20 cellular contexts compared by ENCODE assay signal in genomic region chr2:174621323-174621722, GRCh38. TPM values are rescaled to one million over a fixed set of nuclear protein-coding genes. Genes with fewer than 3 reads are reported as not detected.
DNase-seq lines count a peak whose midpoint lies in the region; ATAC-seq, FAIRE-seq and TF ChIP-seq lines count a peak whose summit lies in the region.
"Had no signal": no experiment of that assay in that cellular context is flagged by ENCODE, and none has a peak within 500 bp of the region (broad histone marks: within the 10 kb centered on the region; RNA-seq: fewer than 3 reads in every experiment).

No MANE protein-coding gene starts in this region.

- H3K27ac ChIP-seq in K562 (ENCODE audit: extremely low read depth, low read depth, low read length) (no peak overlapping the region), tibial nerve (no peak overlapping the region)

- TF ChIP-seq RAD21 in K562 (CRISPR knock-in tag; conservative IDR thresholded peaks at IDR 0.05 in 1 of 2, IDR thresholded peaks at IDR 0.05 in 1 of 2), result no peak

- H3K27me3 Mint-ChIP-seq in activated naive CD4-positive, alpha-beta T cell treated with anti-CD3 and anti-CD28 coated beads, Interleukin-2, amount 50 U/mL, for 24 hours, result no peaks in the 10 kb centered on the region
- no peaks in the 10 kb centered on the region for H3K27me3 Mint-ChIP-seq in activated naive CD4-positive, alpha-beta T cell treated with anti-CD3 and anti-CD28 coated beads, Interleukin-2, amount 10 ng/mL, durations not matched to agents 7 days and 5 days
- no peaks in the 10 kb centered on the region for H3K27me3 Mint-ChIP-seq in T-helper 17 cell
- no peaks in the 10 kb centered on the region for H3K27me3 Mint-ChIP-seq in stimulated activated naive B cell treated with anti-CD40 and anti-IgM and Interleukin-4, amounts not matched to agents 10 μg/mL and 1 μg/mL and 100 μg/mL, for 72 hours

- H3K36me3 ChIP-seq in K562 (ENCODE audit: control insufficient read depth, insufficient read depth, low read length) (no peaks in the 10 kb centered on the region), tibial nerve (no peaks in the 10 kb centered on the region)

- no peaks in the 10 kb centered on the region for H4K20me1 ChIP-seq in K562 (replicated peaks; ENCODE audit: control insufficient read depth, insufficient read depth, low read length)

- no peak overlapping the region for H3K4me2 ChIP-seq in K562 (ENCODE audit: insufficient read depth, low read length)
- H3K4me2 ChIP-seq: GM23338 had no signal

- BruUV-seq in K562 (replicated peaks; lab: Mats Ljungman, UMichigan), result no TSS peak

- peaks cover 2% of the 10 kb centered on the region for H3K9me1 ChIP-seq in K562 (ENCODE audit: control insufficient read depth, insufficient read depth, low read length)

- FAIRE-seq in K562 (lab: Jason Lieb, UNC), result no peak
- FAIRE-seq: D721Med, G401.6, HTR-8/SVneo had no signal

- CTCF ChIA-PET in activated naive CD4-positive, alpha-beta T cell treated with anti-CD3 and anti-CD28 coated beads, Interleukin-2, amount 10 ng/mL, durations not matched to agents 7 days and 5 days (lab: Charles Lee), result interaction anchor here (0.7 to 2.0 kb wide), 3 partner anchors 9 to 488 kb away, joined by 3 to 6 read pairs (median 4); no protein-coding TSS in a partner anchor
- CTCF ChIA-PET in K562 (lab: Yijun Ruan, JAX; ENCODE audit: low intra/inter-chr PET ratio), result no interaction called here

- H3K4me1 ChIP-seq in K562 (replicated peaks in 1 of 2; ENCODE audit: control insufficient read depth in 2 of 2, insufficient read depth in 2 of 2, low read length in 2 of 2), result no peaks in the 10 kb centered on the region; a peak in 1 of 5 replicates
- H3K4me1 ChIP-seq in tibial nerve, result peaks cover 0 to 41% (median 26%) of the 10 kb centered on the region in 4 donors

- ATAC-seq in T-helper 17 cell (no peak), K562 (no peak)
- peak; percentile 67 to 74 for ATAC-seq in stimulated activated naive B cell treated with anti-CD40 and anti-IgM and Interleukin-4, amounts not matched to agents 10 μg/mL and 1 μg/mL and 100 μg/mL, for 72 hours (replicated peaks)
- ATAC-seq: GM23338, Right ventricle myocardium inferior had no signal

- intact Hi-C loops in K562 (cut with micrococcal nuclease), result no loop called here

- no peak for TF ChIP-seq POLR2A in K562 (conservative IDR thresholded peaks at IDR 0.05)
- no peak for TF ChIP-seq POLR2A in tibial nerve (IDR thresholded peaks at IDR 0.05)

- H3K4me3 ChIP-seq in K562 (no peak overlapping the region), tibial nerve (no peak overlapping the region)
- H3K4me3 ChIP-seq: GM23338 had no signal

- no peaks in the 10 kb centered on the region for H3K9me3 Mint-ChIP-seq in activated naive CD4-positive, alpha-beta T cell treated with anti-CD3 and anti-CD28 coated beads, Interleukin-2, amount 50 U/mL, for 24 hours
- no peaks in the 10 kb centered on the region for H3K9me3 Mint-ChIP-seq in activated naive CD4-positive, alpha-beta T cell treated with anti-CD3 and anti-CD28 coated beads, Interleukin-2, amount 10 ng/mL, durations not matched to agents 7 days and 5 days
- no peaks in the 10 kb centered on the region for H3K9me3 Mint-ChIP-seq in stimulated activated naive B cell treated with anti-CD40 and anti-IgM and Interleukin-4, amounts not matched to agents 10 μg/mL and 1 μg/mL and 100 μg/mL, for 72 hours
- H3K9me3 Mint-ChIP-seq: GM23338 had no signal

- peaks cover 21% of the 10 kb centered on the region for H3K36me3 Mint-ChIP-seq in activated naive CD4-positive, alpha-beta T cell treated with anti-CD3 and anti-CD28 coated beads, Interleukin-2, amount 50 U/mL, for 24 hours
- H3K36me3 Mint-ChIP-seq in activated naive CD4-positive, alpha-beta T cell treated with anti-CD3 and anti-CD28 coated beads, Interleukin-2, amount 10 ng/mL, durations not matched to agents 7 days and 5 days, result peaks cover 63% of the 10 kb centered on the region
- H3K36me3 Mint-ChIP-seq in T-helper 17 cell (ENCODE audit: low read depth), result peaks cover 6% of the 10 kb centered on the region
- peaks cover 42 to 54% of the 10 kb centered on the region in 2 donors for H3K36me3 Mint-ChIP-seq in stimulated activated naive B cell treated with anti-CD40 and anti-IgM and Interleukin-4, amounts not matched to agents 10 μg/mL and 1 μg/mL and 100 μg/mL, for 72 hours

- H3K9ac ChIP-seq in K562 (ENCODE audit: insufficient read depth in 1 of 2, low read depth in 2 of 2, low read length in 2 of 2), result no peak overlapping the region

- H3K27me3 ChIP-seq in K562 (ENCODE audit: control insufficient read depth in 2 of 2, insufficient read depth in 2 of 2, low read length in 2 of 2), result no peaks in the 10 kb centered on the region; a peak in 2 of 5 replicates
- H3K27me3 ChIP-seq in tibial nerve, result no peaks in the 10 kb centered on the region

- 19% methylated on average over 3 of the region's 3 CpGs for WGBS in K562 (ENCODE audit: insufficient coverage, low coverage, missing lambda C conversion rate)
- WGBS in tibial nerve, 2 donors, result 90 to 91% methylated on average over 3 of the region's 3 CpGs

- peak overlapping the region; percentile 89 for H3K27ac Mint-ChIP-seq in activated naive CD4-positive, alpha-beta T cell treated with anti-CD3 and anti-CD28 coated beads, Interleukin-2, amount 50 U/mL, for 24 hours
- no peak overlapping the region for H3K27ac Mint-ChIP-seq in activated naive CD4-positive, alpha-beta T cell treated with anti-CD3 and anti-CD28 coated beads, Interleukin-2, amount 10 ng/mL, durations not matched to agents 7 days and 5 days
- H3K27ac Mint-ChIP-seq in T-helper 17 cell, result peak overlapping the region; percentile 85
- H3K27ac Mint-ChIP-seq in stimulated activated naive B cell treated with anti-CD40 and anti-IgM and Interleukin-4, amounts not matched to agents 10 μg/mL and 1 μg/mL and 100 μg/mL, for 72 hours, result peak overlapping the region; percentile 43
- H3K27ac Mint-ChIP-seq: GM23338 had no signal

- POLR2A ChIA-PET in K562 (lab: Yijun Ruan, JAX), result no interaction called here

- no peak overlapping the region for H3K4me3 Mint-ChIP-seq in activated naive CD4-positive, alpha-beta T cell treated with anti-CD3 and anti-CD28 coated beads, Interleukin-2, amount 50 U/mL, for 24 hours
- H3K4me3 Mint-ChIP-seq in activated naive CD4-positive, alpha-beta T cell treated with anti-CD3 and anti-CD28 coated beads, Interleukin-2, amount 10 ng/mL, durations not matched to agents 7 days and 5 days, result no peak overlapping the region
- no peak overlapping the region for H3K4me3 Mint-ChIP-seq in T-helper 17 cell
- no peak overlapping the region for H3K4me3 Mint-ChIP-seq in stimulated activated naive B cell treated with anti-CD40 and anti-IgM and Interleukin-4, amounts not matched to agents 10 μg/mL and 1 μg/mL and 100 μg/mL, for 72 hours
- H3K4me3 Mint-ChIP-seq: GM23338 had no signal

- H3K4me1 Mint-ChIP-seq in activated naive CD4-positive, alpha-beta T cell treated with anti-CD3 and anti-CD28 coated beads, Interleukin-2, amount 50 U/mL, for 24 hours, result peaks cover 75% of the 10 kb centered on the region
- peaks cover 73% of the 10 kb centered on the region for H3K4me1 Mint-ChIP-seq in activated naive CD4-positive, alpha-beta T cell treated with anti-CD3 and anti-CD28 coated beads, Interleukin-2, amount 10 ng/mL, durations not matched to agents 7 days and 5 days
- H3K4me1 Mint-ChIP-seq in T-helper 17 cell, result peaks cover 47% of the 10 kb centered on the region
- H3K4me1 Mint-ChIP-seq in stimulated activated naive B cell treated with anti-CD40 and anti-IgM and Interleukin-4, amounts not matched to agents 10 μg/mL and 1 μg/mL and 100 μg/mL, for 72 hours, result peaks cover 48 to 77% of the 10 kb centered on the region in 2 donors
- H3K4me1 Mint-ChIP-seq: GM23338 had no signal

- H3K79me2 ChIP-seq in K562 (ENCODE audit: control insufficient read depth, insufficient read depth, low read length), result no peaks in the 10 kb centered on the region

- H2AFZ ChIP-seq in K562 (ENCODE audit: low read depth, low read length), result no peak overlapping the region
- H2AFZ ChIP-seq: GM23338 had no signal

- in situ Hi-C loops in K562 (cut with MboI), result no loop called here

- H3K9me3 ChIP-seq in T-helper 17 cell (ENCODE audit: control insufficient read depth, low read length, poor library complexity, severe bottlenecking) (no peaks in the 10 kb centered on the region), K562 (replicated peaks; ENCODE audit: control insufficient read depth, insufficient read depth, low read depth, low read length) (no peaks in the 10 kb centered on the region), tibial nerve (no peaks in the 10 kb centered on the region)

- TF ChIP-seq EP300 in K562 (IDR thresholded peaks at IDR 0.05; ENCODE audit: low read length) (no peak), tibial nerve (IDR thresholded peaks at IDR 0.05) (no peak)

- no peak for TF ChIP-seq CTCF in K562 (IDR thresholded peaks at IDR 0.05 in 2 of 3, conservative IDR thresholded peaks at IDR 0.05 in 1 of 3; ENCODE audit: insufficient read depth in 2 of 3, low read depth in 1 of 3, low read length in 3 of 3)
- TF ChIP-seq CTCF in tibial nerve (IDR thresholded peaks at IDR 0.05), result no peak

- DNase-seq in activated naive CD4-positive, alpha-beta T cell treated with anti-CD3 and anti-CD28 coated beads, Interleukin-2, amount 10 ng/mL, durations not matched to agents 7 days and 5 days, result no peak
- DNase-seq in T-helper 17 cell (no peak), K562 (ENCODE audit: extremely low read depth in 1 of 4, low spot score in 3 of 4) (no peak), tibial nerve (ENCODE audit: low spot score in 2 of 2) (no peak), NCI-H1105 (lab: John Stamatoyannopoulos, UW) (no peak)
- DNase-seq in stimulated activated naive B cell treated with anti-CD40 and anti-IgM and Interleukin-4, amounts not matched to agents 10 μg/mL and 1 μg/mL and 100 μg/mL, for 72 hours, result no peak
- DNase-seq in stimulated activated CD8-positive, alpha-beta memory T cell treated with anti-CD3 and anti-CD28 coated beads, Interleukin-4, amount 100 ng/mL, for 48 hours, result no peak
- DNase-seq: 8988T, C1 segment of cervical spinal cord, DMS79 treated with DMSO at 0.1 percent for 48 hours, NCI-H1092, NCI-H187, NCI-H446 treated with DMSO at 0.1 percent for 48 hours, NCI-H748 treated with DMSO at 0.1 percent for 48 hours had no signal

RNA-seq across cellular contexts. Expression of gene WIPF1, which starts 23.7 kb away (rescaled TPM):
- total RNA-seq in T-helper 17 cell (100 to 1,000 TPM; 368 to 424 TPM), K562 (2014; rRNA removed) (0.49 and 2.4 TPM in 2 replicates), K562 (2014; rRNA removed; fragmentation: Illumina TruSeq; extraction: Trizol) (2.4 TPM in 2 replicates), K562 (2015; rRNA removed; fragmentation: Illumina TruSeq; extraction: Trizol) (4.9 and 5.8 TPM in 2 replicates), K562 (2021) (3.8 and 4.9 TPM in 2 replicates), tibial nerve (10 to 100 TPM; 43.2 to 63.8 (median 52.9) TPM)
- 1.3 and 2.3 TPM in 2 replicates for total RNA-seq in K562 (2011; cell fraction: chromatin; rRNA removed; ENCODE audit: low replicate concordance)
- 0.33 and 0.39 TPM in 2 replicates for total RNA-seq in K562 (2011; cell fraction: nucleolus; rRNA removed)
- total RNA-seq in K562 (2011; cell fraction: nucleoplasm; rRNA removed), result 0.95 and 1.4 TPM in 2 replicates
- polyA plus RNA-seq in K562 (2011; rRNA removed) (0.54 and 3.7 TPM in 2 replicates), K562 (2014; fragmentation: Illumina TruSeq; extraction: Trizol) (3.0 and 3.6 TPM in 2 replicates), K562 (2014; fragmentation: Nextera tagmentation; extraction: Ambion mirVana) (under 1 TPM; 0.61 to 0.92 TPM), K562 (2014; rRNA removed) (1.8 and 2.5 TPM in 2 replicates)
- polyA plus RNA-seq in K562 (2011; cell fraction: cytosol; rRNA removed), result 0.42 and 2.4 TPM in 2 replicates
- 0.75 and 3.5 TPM in 2 replicates for polyA plus RNA-seq in K562 (2011; cell fraction: nucleus; rRNA removed)
- 6.6 and 14.1 TPM in 2 replicates for polyA plus RNA-seq in K562 (2012)
- 0.32 and 4.6 TPM in 2 replicates for polyA minus RNA-seq in K562 (2011; rRNA and poly(A)+ RNA removed)
- polyA minus RNA-seq in K562 (2011; cell fraction: cytosol; rRNA and poly(A)+ RNA removed), result 0.48 and 2.4 TPM in 2 replicates
- polyA minus RNA-seq in K562 (2011; cell fraction: nucleus; rRNA and poly(A)+ RNA removed), result 0.27 and 5.9 TPM in 2 replicates

Comparison
In these comparisons a context has a peak if more than half of its experiments do, and no peak if none do; other contexts are left out.
1. ATAC-seq: peak in stimulated activated naive B cell treated with anti-CD40 and anti-IgM and Interleukin-4, amounts not matched to agents 10 μg/mL and 1 μg/mL and 100 μg/mL, for 72 hours (2 of 2); none in T-helper 17 cell (single experiment) and K562 (single experiment).
2. RNA of gene WIPF1, which starts 23.7 kb away (total RNA-seq): 368 to 424 TPM in T-helper 17 cell and 43.2 to 63.8 TPM in tibial nerve; 0.33 to 5.8 TPM in K562; every median in the first group is over 4 times any median in the second.